Comparison of ENCODE assay signal across 8 cellular contexts in genomic region chr11:92765965-92766371, GRCh38.
DNase-seq lines count a peak whose midpoint lies in the region; ATAC-seq and TF ChIP-seq lines count a peak whose summit lies in the region.

No MANE protein-coding gene starts in this region.

- intact Hi-C loops in Calu3 (cut with micrococcal nuclease; ENCODE audit: unreplicated experiment) = no loop called here

- no peaks in the 10 kb centered on the region for H3K9me3 ChIP-seq in OCI-LY3 (ENCODE audit: insufficient read depth, low read length)
- H3K9me3 ChIP-seq in parathyroid adenoma (ENCODE audit: control insufficient read depth, low read length) = no peaks in the 10 kb centered on the region

- H3K27ac Mint-ChIP-seq in Calu3 (ENCODE audit: unreplicated experiment) = no peak overlapping the region

- peak overlapping the region; percentile 4; the same call in 1 of the 2 replicates for H2AFZ ChIP-seq in OCI-LY3 (ENCODE audit: low read depth, low read length)
- H2AFZ ChIP-seq in parathyroid adenoma = no peak overlapping the region

- H3K27me3 Mint-ChIP-seq in Calu3 (ENCODE audit: unreplicated experiment) = no peaks in the 10 kb centered on the region

- peaks cover 3% of the 10 kb centered on the region for H3K9me3 Mint-ChIP-seq in Calu3 (ENCODE audit: low read depth, unreplicated experiment)

- H3K9ac ChIP-seq in OCI-LY3 (ENCODE audit: low read length) (no peak overlapping the region), parathyroid adenoma (no peak overlapping the region)

- H3K4me3 Mint-ChIP-seq in Calu3 (ENCODE audit: low read depth, unreplicated experiment) = no peak overlapping the region

- H3K4me2 ChIP-seq in OCI-LY3 (ENCODE audit: low read length) = peak overlapping the region; percentile 45
- peak overlapping the region; percentile 22 for H3K4me2 ChIP-seq in parathyroid adenoma (ENCODE audit: low read length)

- no peaks in the 10 kb centered on the region for H4K20me1 ChIP-seq in OCI-LY3 (ENCODE audit: insufficient read depth, low read length)

- H3K4me1 ChIP-seq in OCI-LY3 (ENCODE audit: low read length) (peaks cover 16% of the 10 kb centered on the region), parathyroid adenoma (no peaks in the 10 kb centered on the region)

- H3K36me3 Mint-ChIP-seq in Calu3 (ENCODE audit: insufficient read depth, unreplicated experiment) = no peaks in the 10 kb centered on the region

- H3K79me2 ChIP-seq in OCI-LY3 (ENCODE audit: low read length) (no peaks in the 10 kb centered on the region), parathyroid adenoma (no peaks in the 10 kb centered on the region)

- CTCF ChIA-PET in Calu3 (lab: Charles Lee) = no interaction called here

- H3K27me3 ChIP-seq in OCI-LY3 (ENCODE audit: low read depth, low read length) (no peaks in the 10 kb centered on the region), parathyroid adenoma (ENCODE audit: control insufficient read depth, insufficient read depth, low read length) (no peaks in the 10 kb centered on the region)

- H3K4me3 ChIP-seq in OCI-LY3 (ENCODE audit: low read length) (peak overlapping the region; percentile 15), fibroblast of villous mesenchyme (ENCODE audit: low read depth, low read length) (no peak overlapping the region), parathyroid adenoma (ENCODE audit: low read depth, low read length) (no peak overlapping the region)

- H3K4me1 Mint-ChIP-seq in Calu3 (ENCODE audit: low read depth, unreplicated experiment) = no peaks in the 10 kb centered on the region

- TF ChIP-seq CTCF in OCI-LY3 (IDR thresholded peaks at IDR 0.05; ENCODE audit: low read depth, low read length) (no peak), fibroblast of villous mesenchyme (IDR thresholded peaks at IDR 0.05; ENCODE audit: insufficient read depth, low read depth, low read length) (no peak), parathyroid adenoma (IDR thresholded peaks at IDR 0.05) (no peak), Calu3 (IDR thresholded peaks at IDR 0.05; ENCODE audit: unreplicated experiment) (no peak)

- ATAC-seq in HG03139 (IDR thresholded peaks at IDR 0.05; ENCODE audit: unreplicated experiment) = no peak
- no peak for ATAC-seq in HG02852 (IDR thresholded peaks at IDR 0.05; ENCODE audit: unreplicated experiment)

- no TSS peak for BruUV-seq in Calu3 (replicated peaks; lab: Mats Ljungman, UMichigan)

- H3K36me3 ChIP-seq in OCI-LY3 (replicated peaks; ENCODE audit: low read depth, low read length) = no peaks in the 10 kb centered on the region
- no peaks in the 10 kb centered on the region for H3K36me3 ChIP-seq in parathyroid adenoma (ENCODE audit: control insufficient read depth, insufficient read depth, low read length)

- peak; percentile 44 for DNase-seq in ELF-1 (ENCODE audit: low read depth, low spot score)
- DNase-seq in fibroblast of villous mesenchyme (ENCODE audit: low read depth) = peak; percentile 2
- DNase-seq in Calu3 = no peak
- no peak for DNase-seq in cortex of kidney (lab: John Stamatoyannopoulos, UW)

- H3K27ac ChIP-seq in OCI-LY3 (ENCODE audit: low read length) = no peak overlapping the region
- no peak overlapping the region for H3K27ac ChIP-seq in parathyroid adenoma

Comparison
In these comparisons a context has a peak if more than half of its experiments do, and no peak if none do; other contexts are left out.
1. DNase-seq: peak in ELF-1 (single experiment) and fibroblast of villous mesenchyme (single experiment); none in Calu3 (single experiment) and cortex of kidney (single experiment).